Comparison of ENCODE assay signal across 8 cellular contexts in the genomic region with DNA sequence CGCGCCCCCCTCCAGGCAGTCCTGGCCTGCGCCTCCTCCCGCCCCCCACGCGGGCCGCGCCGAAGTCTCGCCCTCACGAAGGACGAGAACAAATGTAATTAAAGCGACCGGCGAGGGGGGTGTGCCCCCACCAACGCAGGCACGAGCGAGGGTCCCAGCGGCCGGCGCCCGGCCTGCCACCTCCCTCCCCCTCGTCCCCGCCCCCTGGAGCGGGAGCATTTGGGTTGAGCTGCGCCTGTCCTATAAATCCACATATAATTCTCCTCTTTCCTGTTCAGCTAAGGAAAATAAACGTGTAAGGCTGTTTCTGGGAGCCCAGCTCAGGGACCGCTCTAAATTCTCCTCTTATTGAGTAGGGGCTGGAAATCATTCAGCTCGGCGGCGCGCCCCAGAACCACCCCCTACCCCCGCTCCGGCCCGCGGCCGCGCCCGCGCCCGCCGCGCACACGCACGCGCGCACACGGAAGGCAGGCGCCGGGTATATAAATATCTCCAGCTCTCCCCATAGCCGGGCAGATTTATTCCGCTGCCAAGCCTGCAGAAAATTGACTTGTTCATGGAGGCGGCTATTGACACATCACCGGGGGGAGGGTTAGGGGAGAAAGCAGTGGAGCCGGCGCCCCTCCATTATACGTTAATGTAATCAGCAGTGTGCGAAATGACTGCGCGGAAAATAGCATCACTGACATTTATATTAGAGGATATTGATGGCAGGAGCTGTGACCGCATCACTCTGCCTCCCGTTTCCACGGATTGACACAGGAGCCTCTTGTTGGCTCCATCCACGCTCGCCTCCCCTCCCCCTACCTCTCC.
DNase-seq lines count a peak whose midpoint lies in the region; ATAC-seq and TF ChIP-seq lines count a peak whose summit lies in the region.

No MANE protein-coding gene starts in this region.

- H3K4me1 ChIP-seq in parathyroid adenoma: peaks cover 3% of the 10 kb centered on the region

- H3K4me1 Mint-ChIP-seq in activated naive CD4-positive, alpha-beta T cell treated with anti-CD3 and anti-CD28 coated beads, Interleukin-2, amount 50 U/mL, for 24 hours: peaks cover 4% of the 10 kb centered on the region
- peaks cover 9% of the 10 kb centered on the region for H3K4me1 Mint-ChIP-seq in glutamatergic neuron (ENCODE audit: low read depth, unreplicated experiment)

- H3K27me3 Mint-ChIP-seq in activated naive CD4-positive, alpha-beta T cell treated with anti-CD3 and anti-CD28 coated beads, Interleukin-2, amount 50 U/mL, for 24 hours: peaks cover 45% of the 10 kb centered on the region
- H3K27me3 Mint-ChIP-seq in glutamatergic neuron (ENCODE audit: unreplicated experiment): peaks cover 18% of the 10 kb centered on the region

- H3K79me2 ChIP-seq in parathyroid adenoma: no peaks in the 10 kb centered on the region

- H3K9ac ChIP-seq in parathyroid adenoma: no peak overlapping the region

- H3K36me3 ChIP-seq in parathyroid adenoma (ENCODE audit: control insufficient read depth, insufficient read depth, low read length): no peaks in the 10 kb centered on the region

- H2AFZ ChIP-seq in parathyroid adenoma: peak overlapping the region; percentile 72

- H3K27ac ChIP-seq in VCaP: peak overlapping the region; percentile 65
- no peak overlapping the region for H3K27ac ChIP-seq in parathyroid adenoma

- no peak overlapping the region for H3K27ac Mint-ChIP-seq in activated naive CD4-positive, alpha-beta T cell treated with anti-CD3 and anti-CD28 coated beads, Interleukin-2, amount 50 U/mL, for 24 hours
- no peak overlapping the region for H3K27ac Mint-ChIP-seq in glutamatergic neuron (ENCODE audit: unreplicated experiment)

- H3K9me3 ChIP-seq in parathyroid adenoma (ENCODE audit: control insufficient read depth, low read length): no peaks in the 10 kb centered on the region

- no peaks in the 10 kb centered on the region for H3K9me3 Mint-ChIP-seq in activated naive CD4-positive, alpha-beta T cell treated with anti-CD3 and anti-CD28 coated beads, Interleukin-2, amount 50 U/mL, for 24 hours
- peaks cover 8% of the 10 kb centered on the region for H3K9me3 Mint-ChIP-seq in glutamatergic neuron (ENCODE audit: unreplicated experiment)

- H3K4me2 ChIP-seq in parathyroid adenoma (ENCODE audit: low read length): peak overlapping the region; percentile 74

- peak overlapping the region; percentile 47 for H3K4me3 ChIP-seq in parathyroid adenoma (ENCODE audit: low read depth, low read length)

- no peak for DNase-seq in activated naive CD4-positive, alpha-beta T cell treated with Interleukin-2 at 50 U/mL for 16 hours
- DNase-seq in glutamatergic neuron: peak; percentile 65
- DNase-seq in NCI-H2029 (lab: John Stamatoyannopoulos, UW): no peak
- no peak for DNase-seq in stimulated activated CD8-positive, alpha-beta memory T cell treated with anti-CD3 and anti-CD28 coated beads, Interleukin-4, amount 100 ng/mL, for 48 hours

- TF ChIP-seq CTCF in VCaP (conservative IDR thresholded peaks at IDR 0.05) (no peak), glutamatergic neuron (IDR thresholded peaks at IDR 0.05; ENCODE audit: partially characterized antibody, unreplicated experiment) (no peak), parathyroid adenoma (IDR thresholded peaks at IDR 0.05) (no peak)

- peak overlapping the region; percentile 86 for H3K4me3 Mint-ChIP-seq in activated naive CD4-positive, alpha-beta T cell treated with anti-CD3 and anti-CD28 coated beads, Interleukin-2, amount 50 U/mL, for 24 hours
- peak overlapping the region; percentile 88 for H3K4me3 Mint-ChIP-seq in glutamatergic neuron (ENCODE audit: unreplicated experiment)

- no peak for ATAC-seq in GM18858 (IDR thresholded peaks at IDR 0.05; ENCODE audit: unreplicated experiment)

- H3K36me3 Mint-ChIP-seq in activated naive CD4-positive, alpha-beta T cell treated with anti-CD3 and anti-CD28 coated beads, Interleukin-2, amount 50 U/mL, for 24 hours: no peaks in the 10 kb centered on the region
- H3K36me3 Mint-ChIP-seq in glutamatergic neuron (ENCODE audit: unreplicated experiment): peaks cover 5% of the 10 kb centered on the region

- H3K27me3 ChIP-seq in parathyroid adenoma (ENCODE audit: control insufficient read depth, insufficient read depth, low read length): peaks cover 4% of the 10 kb centered on the region
